Comparison of ENCODE assay signal across 11 cellular contexts in genomic region chr11:19511413-19512183, GRCh38.
DNase-seq lines count a peak whose midpoint lies in the region; ATAC-seq and TF ChIP-seq lines count a peak whose summit lies in the region.
"Had no signal": no experiment of that assay in that cellular context is flagged by ENCODE, and none has a peak within 500 bp of the region (broad histone marks: within the 10 kb centered on the region; RNA-seq: fewer than 3 reads in every experiment).

No MANE protein-coding gene starts in this region.

- H2BK5ac ChIP-seq in neuronal stem cell (ENCODE audit: low read length), result no peak overlapping the region

- H3K27ac ChIP-seq in BLaER1 (no peak overlapping the region), neuronal stem cell (replicated peaks; ENCODE audit: low read length) (no peak overlapping the region), OCI-LY7 (ENCODE audit: low read depth, low read length, poor library complexity, severe bottlenecking) (no peak overlapping the region)
- H3K27ac ChIP-seq: C4-2B had no signal

- H3K79me1 ChIP-seq in neuronal stem cell (ENCODE audit: low read depth, low read length), result no peaks in the 10 kb centered on the region

- H4K20me1 ChIP-seq in BLaER1, result no peaks in the 10 kb centered on the region
- no peaks in the 10 kb centered on the region for H4K20me1 ChIP-seq in OCI-LY7 (ENCODE audit: insufficient read depth, low read length)

- POLR2A ChIA-PET in OCI-LY7 (lab: Charles Lee), result no interaction called here

- no CpG with 5 or more reads among the region's 9 CpGs for WGBS in neuronal stem cell (ENCODE audit: extremely low coverage in 2 of 2, insufficient read length in 2 of 2, insufficient replicate concordance in 1 of 2), 2 donors

- no peaks in the 10 kb centered on the region for H3K79me2 ChIP-seq in OCI-LY7 (ENCODE audit: insufficient read depth, low read depth, low read length)

- H2AFZ ChIP-seq in neuronal stem cell (ENCODE audit: low read length) (no peak overlapping the region), OCI-LY7 (ENCODE audit: low read length) (no peak overlapping the region)

- no peaks in the 10 kb centered on the region for H3K9me2 ChIP-seq in OCI-LY7 (ENCODE audit: insufficient read depth, low read length)

- H4K91ac ChIP-seq in neuronal stem cell (ENCODE audit: low read depth, low read length, poor library complexity), result no peak overlapping the region

- H3K4me1 ChIP-seq in BLaER1, result peaks cover 32% of the 10 kb centered on the region
- H3K4me1 ChIP-seq in neuronal stem cell (ENCODE audit: control insufficient read depth in 2 of 2, insufficient read depth in 1 of 2, low read depth in 1 of 2, low read length in 2 of 2), result peaks cover 8 to 14% of the 10 kb centered on the region in 2 donors
- no peaks in the 10 kb centered on the region for H3K4me1 ChIP-seq in OCI-LY7 (ENCODE audit: insufficient read depth, low read length, poor library complexity, severe bottlenecking)

- no peak overlapping the region for H3K23ac ChIP-seq in neuronal stem cell (ENCODE audit: low read depth, low read length, poor library complexity)

- H3K9me3 ChIP-seq in BLaER1 (no peaks in the 10 kb centered on the region), neuronal stem cell (replicated peaks in 1 of 2; ENCODE audit: control insufficient read depth in 2 of 2, insufficient read depth in 1 of 2, low read depth in 1 of 2, low read length in 2 of 2) (no peaks in the 10 kb centered on the region), OCI-LY7 (ENCODE audit: low read length) (no peaks in the 10 kb centered on the region)

- intact Hi-C loops in OCI-LY7 (cut with micrococcal nuclease; ENCODE audit: unreplicated experiment), result no loop called here

- DNase-seq in NCI-H2196 treated with DMSO at 0.1 percent for 48 hours (lab: John Stamatoyannopoulos, UW; ENCODE audit: unreplicated experiment), result peak; percentile 22
- DNase-seq in dermis microvascular lymphatic vessel endothelial cell (ENCODE audit: low read depth in 2 of 2), result peak; percentile 89 to 96
- DNase-seq in neuronal stem cell (ENCODE audit: low spot score), result no peak
- no peak for DNase-seq in activated naive CD4-positive, alpha-beta T cell treated with Interleukin-2 at 50 U/mL for 16 hours
- no peak for DNase-seq in OCI-LY7 (ENCODE audit: low spot score)
- DNase-seq in activated T-cell treated with anti-CD3 and anti-CD28 coated beads for 4 hours, result no peak
- DNase-seq: glutamatergic neuron; stimulated activated naive CD8-positive, alpha-beta T cell treated with anti-CD3 and anti-CD28 coated beads, Interleukin-15, Interleukin-2, amounts not matched to agents 100 U/mL and 50 U/mL, for 24 hours had no signal

- no peak overlapping the region for H2AK5ac ChIP-seq in neuronal stem cell (ENCODE audit: low read depth, low read length)

- peak overlapping the region; percentile 58 for H3K18ac ChIP-seq in neuronal stem cell (ENCODE audit: low read length)

- H3K4ac ChIP-seq in neuronal stem cell (ENCODE audit: low read length), result no peak overlapping the region

- CTCF ChIA-PET in OCI-LY7 (lab: Charles Lee; ENCODE audit: unreplicated experiment), result no interaction called here

- no peak overlapping the region for H3K9ac ChIP-seq in BLaER1
- H3K9ac ChIP-seq in neuronal stem cell (ENCODE audit: low read depth, low read length, poor library complexity), result no peak overlapping the region

- H2BK12ac ChIP-seq in neuronal stem cell (ENCODE audit: low read length), result no peak overlapping the region

- ATAC-seq in GM19467 (IDR thresholded peaks at IDR 0.05; ENCODE audit: unreplicated experiment), result no peak
- ATAC-seq: stimulated activated naive CD8-positive, alpha-beta T cell treated with anti-CD3 and anti-CD28 coated beads, Interleukin-15, Interleukin-2, amounts not matched to agents 100 U/mL and 50 U/mL, for 24 hours had no signal

- H2BK15ac ChIP-seq in neuronal stem cell (ENCODE audit: low read length), result peak overlapping the region; percentile 5

- H2BK120ac ChIP-seq in neuronal stem cell (ENCODE audit: low read depth, low read length), result no peak overlapping the region

- no peak overlapping the region for H3K4me3 ChIP-seq in BLaER1
- H3K4me3 ChIP-seq in neuronal stem cell (ENCODE audit: low read length in 2 of 2), result no peak overlapping the region
- no peak overlapping the region for H3K4me3 ChIP-seq in OCI-LY7 (ENCODE audit: low read depth, low read length, poor library complexity, severe bottlenecking)

- no peaks in the 10 kb centered on the region for H3K27me3 ChIP-seq in BLaER1
- H3K27me3 ChIP-seq in neuronal stem cell (ENCODE audit: control insufficient read depth in 3 of 3, insufficient read depth in 3 of 3, low read depth in 1 of 3, low read length in 3 of 3), result no peaks in the 10 kb centered on the region

- H3K4me2 ChIP-seq in BLaER1 (peak overlapping the region; percentile 84), neuronal stem cell (ENCODE audit: insufficient read depth, low read length, poor library complexity, severe bottlenecking) (no peak overlapping the region), OCI-LY7 (ENCODE audit: low read length) (no peak overlapping the region)

- no peak overlapping the region for H3K14ac ChIP-seq in neuronal stem cell (ENCODE audit: low read length)

- BruUV-seq in OCI-LY7 (replicated peaks; lab: Mats Ljungman, UMichigan), result no TSS peak

- TF ChIP-seq CTCF in OCI-LY7 (conservative IDR thresholded peaks at IDR 0.05; ENCODE audit: low read length), result no peak

- H4K8ac ChIP-seq in neuronal stem cell (ENCODE audit: low read depth, low read length), result no peak overlapping the region

- H3K36me3 ChIP-seq in BLaER1 (no peaks in the 10 kb centered on the region), neuronal stem cell (replicated peaks in 1 of 2; ENCODE audit: control insufficient read depth in 2 of 2, insufficient read depth in 2 of 2, low read length in 2 of 2) (no peaks in the 10 kb centered on the region), OCI-LY7 (ENCODE audit: insufficient read depth, low read length) (no peaks in the 10 kb centered on the region)

Comparison
In these comparisons a context has a peak if more than half of its experiments do, and no peak if none do; other contexts are left out.
1. DNase-seq: peak in NCI-H2196 treated with DMSO at 0.1 percent for 48 hours (single experiment) and dermis microvascular lymphatic vessel endothelial cell (2 of 2); none in neuronal stem cell (single experiment), activated naive CD4-positive, alpha-beta T cell treated with Interleukin-2 at 50 U/mL for 16 hours (single experiment), OCI-LY7 (single experiment) and activated T-cell treated with anti-CD3 and anti-CD28 coated beads for 4 hours (single experiment).